1 cellular context compared by ENCODE assay signal in the genomic region with DNA sequence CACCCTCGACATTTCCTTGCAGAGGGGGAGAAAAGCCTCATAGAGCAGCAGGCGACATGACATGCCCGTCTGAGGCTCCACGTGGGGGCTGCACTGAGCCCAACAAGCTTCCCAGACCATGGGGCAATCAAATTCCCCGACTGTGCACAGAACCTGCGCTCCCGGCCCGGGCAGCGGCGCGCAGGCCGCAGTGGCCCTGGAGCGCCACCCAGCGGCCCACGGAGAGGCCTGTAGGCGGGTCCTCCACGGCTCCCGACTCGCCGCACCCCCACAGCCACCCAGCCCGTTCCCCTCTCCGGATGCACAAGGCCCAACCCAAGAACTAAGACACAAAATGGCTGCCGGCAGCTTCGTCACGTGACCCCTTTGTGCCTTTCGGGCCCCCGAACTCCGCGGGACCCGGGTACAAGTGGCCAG.
A peak's percentile ranks its signal among the peaks of the same experiment; 100 is the strongest.
TF ChIP-seq lines count a peak whose summit lies in the region.

No MANE protein-coding gene starts in this region.

TF ChIP-seq in K562, 482 proteins besides CTCF, POLR2A, EP300 and RAD21 (continued from another document and continues in another):
- TF ChIP-seq, protein P1, sequence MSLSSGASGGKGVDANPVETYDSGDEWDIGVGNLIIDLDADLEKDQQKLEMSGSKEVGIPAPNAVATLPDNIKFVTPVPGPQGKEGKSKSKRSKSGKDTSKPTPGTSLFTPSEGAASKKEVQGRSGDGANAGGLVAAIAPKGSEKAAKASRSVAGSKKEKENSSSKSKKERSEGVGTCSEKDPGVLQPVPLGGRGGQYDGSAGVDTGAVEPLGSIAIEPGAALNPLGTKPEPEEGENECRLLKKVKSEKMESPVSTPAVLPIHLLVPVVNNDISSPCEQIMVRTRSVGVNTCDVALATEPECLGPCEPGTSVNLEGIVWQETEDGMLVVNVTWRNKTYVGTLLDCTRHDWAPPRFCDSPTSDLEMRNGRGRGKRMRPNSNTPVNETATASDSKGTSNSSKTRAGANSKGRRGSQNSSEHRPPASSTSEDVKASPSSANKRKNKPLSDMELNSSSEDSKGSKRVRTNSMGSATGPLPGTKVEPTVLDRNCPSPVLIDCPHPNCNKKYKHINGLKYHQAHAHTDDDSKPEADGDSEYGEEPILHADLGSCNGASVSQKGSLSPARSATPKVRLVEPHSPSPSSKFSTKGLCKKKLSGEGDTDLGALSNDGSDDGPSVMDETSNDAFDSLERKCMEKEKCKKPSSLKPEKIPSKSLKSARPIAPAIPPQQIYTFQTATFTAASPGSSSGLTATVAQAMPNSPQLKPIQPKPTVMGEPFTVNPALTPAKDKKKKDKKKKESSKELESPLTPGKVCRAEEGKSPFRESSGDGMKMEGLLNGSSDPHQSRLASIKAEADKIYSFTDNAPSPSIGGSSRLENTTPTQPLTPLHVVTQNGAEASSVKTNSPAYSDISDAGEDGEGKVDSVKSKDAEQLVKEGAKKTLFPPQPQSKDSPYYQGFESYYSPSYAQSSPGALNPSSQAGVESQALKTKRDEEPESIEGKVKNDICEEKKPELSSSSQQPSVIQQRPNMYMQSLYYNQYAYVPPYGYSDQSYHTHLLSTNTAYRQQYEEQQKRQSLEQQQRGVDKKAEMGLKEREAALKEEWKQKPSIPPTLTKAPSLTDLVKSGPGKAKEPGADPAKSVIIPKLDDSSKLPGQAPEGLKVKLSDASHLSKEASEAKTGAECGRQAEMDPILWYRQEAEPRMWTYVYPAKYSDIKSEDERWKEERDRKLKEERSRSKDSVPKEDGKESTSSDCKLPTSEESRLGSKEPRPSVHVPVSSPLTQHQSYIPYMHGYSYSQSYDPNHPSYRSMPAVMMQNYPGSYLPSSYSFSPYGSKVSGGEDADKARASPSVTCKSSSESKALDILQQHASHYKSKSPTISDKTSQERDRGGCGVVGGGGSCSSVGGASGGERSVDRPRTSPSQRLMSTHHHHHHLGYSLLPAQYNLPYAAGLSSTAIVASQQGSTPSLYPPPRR (CRISPR knock-in tag; IDR thresholded peaks at IDR 0.05; ENCODE audit: borderline replicate concordance), result no peak; the same call in 1 of the 2 replicates
- TF ChIP-seq USF1 (CRISPR knock-in tag; IDR thresholded peaks at IDR 0.05) (peak; percentile 96), RFX7 (CRISPR knock-in tag; IDR thresholded peaks at IDR 0.05) (no peak), PHB (CRISPR knock-in tag; IDR thresholded peaks at IDR 0.05) (no peak), CREB1 (IDR thresholded peaks at IDR 0.05) (no peak), CREB1 (CRISPR knock-in tag; IDR thresholded peaks at IDR 0.05) (peak; percentile 52; the same call in 1 of the 2 replicates), EGR1 (conservative IDR thresholded peaks at IDR 0.05) (peak; percentile 55; the same call in 1 of the 2 replicates), ZNF311 (CRISPR knock-in tag; IDR thresholded peaks at IDR 0.05) (no peak), LARP7 (IDR thresholded peaks at IDR 0.05) (no peak), TRIM28 (IDR thresholded peaks at IDR 0.05) (no peak), ZC3H8 (IDR thresholded peaks at IDR 0.05) (no peak), THRAP3 (IDR thresholded peaks at IDR 0.05; ENCODE audit: borderline replicate concordance) (no peak), RBM17 (IDR thresholded peaks at IDR 0.05; ENCODE audit: borderline replicate concordance, low read depth, low read length) (no peak), ARHGAP35 (IDR thresholded peaks at IDR 0.05; ENCODE audit: partially characterized antibody) (no peak), ZNF280B (CRISPR knock-in tag; IDR thresholded peaks at IDR 0.05) (no peak), CREM (IDR thresholded peaks at IDR 0.05; ENCODE audit: low read depth) (peak; percentile 55; the same call in 1 of the 2 replicates), ZNF212 (CRISPR knock-in tag; IDR thresholded peaks at IDR 0.05) (no peak), BRD9 (IDR thresholded peaks at IDR 0.05; ENCODE audit: low read depth, partially characterized antibody) (no peak), DMBX1 (CRISPR knock-in tag; IDR thresholded peaks at IDR 0.05; ENCODE audit: borderline replicate concordance) (no peak), ZNF57 (CRISPR knock-in tag; IDR thresholded peaks at IDR 0.05) (no peak), GTF2A2 (tag; IDR thresholded peaks at IDR 0.05) (no peak), SMAD4 (CRISPR knock-in tag; conservative IDR thresholded peaks at IDR 0.05) (peak; percentile 82), CC2D1A (IDR thresholded peaks at IDR 0.05) (no peak), RBM34 (IDR thresholded peaks at IDR 0.05; ENCODE audit: borderline replicate concordance, insufficient read depth, low read length) (no peak), ARNT (IDR thresholded peaks at IDR 0.05) (no peak), NBN (IDR thresholded peaks at IDR 0.05; ENCODE audit: low read depth) (no peak), NCOA6 (IDR thresholded peaks at IDR 0.05) (no peak), ZFP30 (CRISPR knock-in tag; IDR thresholded peaks at IDR 0.05; ENCODE audit: borderline replicate concordance) (no peak), ZNF511 (CRISPR knock-in tag; IDR thresholded peaks at IDR 0.05) (peak; percentile 29; the same call in 1 of the 2 replicates), TCF7L2 (IDR thresholded peaks at IDR 0.05; ENCODE audit: low read depth, low read length) (no peak), SAFB (IDR thresholded peaks at IDR 0.05; ENCODE audit: borderline replicate concordance, low read depth, low read length) (peak; percentile 73), CEBPZ (IDR thresholded peaks at IDR 0.05; ENCODE audit: borderline replicate concordance, low read depth, low read length) (no peak), SRSF3 (IDR thresholded peaks at IDR 0.05; ENCODE audit: insufficient read depth, low read length) (no peak), ZKSCAN1 (IDR thresholded peaks at IDR 0.05; ENCODE audit: low read depth, low read length) (peak; percentile 66; the same call in 1 of the 2 replicates), HLTF (IDR thresholded peaks at IDR 0.05) (no peak), MNT (conservative IDR thresholded peaks at IDR 0.05) (peak; percentile 86 to 93), ZNF3 (CRISPR knock-in tag; IDR thresholded peaks at IDR 0.05) (no peak), KLF1 (tag; IDR thresholded peaks at IDR 0.05) (no peak), TGIF2 (CRISPR knock-in tag; IDR thresholded peaks at IDR 0.05) (no peak), U2AF2 (optimal IDR thresholded peaks at IDR 0.05; ENCODE audit: low read depth, low read length) (no peak), SRSF9 (IDR thresholded peaks at IDR 0.05; ENCODE audit: borderline replicate concordance, low read depth, low read length) (no peak)
- TF ChIP-seq, protein P2, sequence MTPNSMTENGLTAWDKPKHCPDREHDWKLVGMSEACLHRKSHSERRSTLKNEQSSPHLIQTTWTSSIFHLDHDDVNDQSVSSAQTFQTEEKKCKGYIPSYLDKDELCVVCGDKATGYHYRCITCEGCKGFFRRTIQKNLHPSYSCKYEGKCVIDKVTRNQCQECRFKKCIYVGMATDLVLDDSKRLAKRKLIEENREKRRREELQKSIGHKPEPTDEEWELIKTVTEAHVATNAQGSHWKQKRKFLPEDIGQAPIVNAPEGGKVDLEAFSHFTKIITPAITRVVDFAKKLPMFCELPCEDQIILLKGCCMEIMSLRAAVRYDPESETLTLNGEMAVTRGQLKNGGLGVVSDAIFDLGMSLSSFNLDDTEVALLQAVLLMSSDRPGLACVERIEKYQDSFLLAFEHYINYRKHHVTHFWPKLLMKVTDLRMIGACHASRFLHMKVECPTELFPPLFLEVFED (CRISPR knock-in tag; conservative IDR thresholded peaks at IDR 0.05), result no peak
- TF ChIP-seq, protein P3, sequence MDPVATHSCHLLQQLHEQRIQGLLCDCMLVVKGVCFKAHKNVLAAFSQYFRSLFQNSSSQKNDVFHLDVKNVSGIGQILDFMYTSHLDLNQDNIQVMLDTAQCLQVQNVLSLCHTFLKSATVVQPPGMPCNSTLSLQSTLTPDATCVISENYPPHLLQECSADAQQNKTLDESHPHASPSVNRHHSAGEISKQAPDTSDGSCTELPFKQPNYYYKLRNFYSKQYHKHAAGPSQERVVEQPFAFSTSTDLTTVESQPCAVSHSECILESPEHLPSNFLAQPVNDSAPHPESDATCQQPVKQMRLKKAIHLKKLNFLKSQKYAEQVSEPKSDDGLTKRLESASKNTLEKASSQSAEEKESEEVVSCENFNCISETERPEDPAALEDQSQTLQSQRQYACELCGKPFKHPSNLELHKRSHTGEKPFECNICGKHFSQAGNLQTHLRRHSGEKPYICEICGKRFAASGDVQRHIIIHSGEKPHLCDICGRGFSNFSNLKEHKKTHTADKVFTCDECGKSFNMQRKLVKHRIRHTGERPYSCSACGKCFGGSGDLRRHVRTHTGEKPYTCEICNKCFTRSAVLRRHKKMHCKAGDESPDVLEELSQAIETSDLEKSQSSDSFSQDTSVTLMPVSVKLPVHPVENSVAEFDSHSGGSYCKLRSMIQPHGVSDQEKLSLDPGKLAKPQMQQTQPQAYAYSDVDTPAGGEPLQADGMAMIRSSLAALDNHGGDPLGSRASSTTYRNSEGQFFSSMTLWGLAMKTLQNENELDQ (CRISPR knock-in tag; IDR thresholded peaks at IDR 0.05; ENCODE audit: borderline replicate concordance), result no peak
- TF ChIP-seq, protein P4, sequence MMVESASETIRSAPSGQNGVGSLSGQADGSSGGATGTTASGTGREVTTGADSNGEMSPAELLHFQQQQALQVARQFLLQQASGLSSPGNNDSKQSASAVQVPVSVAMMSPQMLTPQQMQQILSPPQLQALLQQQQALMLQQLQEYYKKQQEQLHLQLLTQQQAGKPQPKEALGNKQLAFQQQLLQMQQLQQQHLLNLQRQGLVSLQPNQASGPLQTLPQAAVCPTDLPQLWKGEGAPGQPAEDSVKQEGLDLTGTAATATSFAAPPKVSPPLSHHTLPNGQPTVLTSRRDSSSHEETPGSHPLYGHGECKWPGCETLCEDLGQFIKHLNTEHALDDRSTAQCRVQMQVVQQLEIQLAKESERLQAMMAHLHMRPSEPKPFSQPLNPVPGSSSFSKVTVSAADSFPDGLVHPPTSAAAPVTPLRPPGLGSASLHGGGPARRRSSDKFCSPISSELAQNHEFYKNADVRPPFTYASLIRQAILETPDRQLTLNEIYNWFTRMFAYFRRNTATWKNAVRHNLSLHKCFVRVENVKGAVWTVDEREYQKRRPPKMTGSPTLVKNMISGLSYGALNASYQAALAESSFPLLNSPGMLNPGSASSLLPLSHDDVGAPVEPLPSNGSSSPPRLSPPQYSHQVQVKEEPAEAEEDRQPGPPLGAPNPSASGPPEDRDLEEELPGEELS (CRISPR knock-in tag; IDR thresholded peaks at IDR 0.05; ENCODE audit: borderline replicate concordance), result 0 out of 2 replicates have a peak, but pooled peaks have one; percentile 49
- TF ChIP-seq, protein P5, sequence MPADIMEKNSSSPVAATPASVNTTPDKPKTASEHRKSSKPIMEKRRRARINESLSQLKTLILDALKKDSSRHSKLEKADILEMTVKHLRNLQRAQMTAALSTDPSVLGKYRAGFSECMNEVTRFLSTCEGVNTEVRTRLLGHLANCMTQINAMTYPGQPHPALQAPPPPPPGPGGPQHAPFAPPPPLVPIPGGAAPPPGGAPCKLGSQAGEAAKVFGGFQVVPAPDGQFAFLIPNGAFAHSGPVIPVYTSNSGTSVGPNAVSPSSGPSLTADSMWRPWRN (IDR thresholded peaks at IDR 0.05; ENCODE audit: low read depth), result no peak
